In genomic region chr4:39044947-39045734, GRCh38 we compare ENCODE assay signal across 1 cellular context.
TF ChIP-seq lines count a peak whose summit lies in the region.

No MANE protein-coding gene starts in this region.

TF ChIP-seq in H1, 55 proteins besides CTCF, POLR2A, EP300 and RAD21 (continued from another document):
- TF ChIP-seq PHF8 (conservative IDR thresholded peaks at IDR 0.05; ENCODE audit: low read depth, low read length) (peak; percentile 47), SIN3A (conservative IDR thresholded peaks at IDR 0.05 in 1 of 2, IDR thresholded peaks at IDR 0.05 in 1 of 2; ENCODE audit: low read depth in 1 of 2, low read length in 2 of 2) (peak in 1 of 2 experiments; percentile 9; a peak in 1 of 4 replicates), KDM4A (IDR thresholded peaks at IDR 0.05; ENCODE audit: low read depth, low read length, severe bottlenecking) (peak; percentile 78), SP1 (IDR thresholded peaks at IDR 0.05; ENCODE audit: low read depth, low read length) (no peak), FOSL1 (IDR thresholded peaks at IDR 0.05; ENCODE audit: insufficient read depth, low read depth, low read length) (no peak), RBBP5 (IDR thresholded peaks at IDR 0.05; ENCODE audit: borderline replicate concordance, low read depth, low read length) (peak; percentile 72; the same call in 1 of the 2 replicates), TAF1 (IDR thresholded peaks at IDR 0.05; ENCODE audit: low read depth, low read length) (0 out of 2 replicates have a peak, but pooled peaks have one; percentile 19), RFX5 (IDR thresholded peaks at IDR 0.05; ENCODE audit: borderline replicate concordance, low read depth, low read length) (no peak)
TF ChIP-seq in H1: peak in this region for 7.
